ENCODE assay signal across 10 cellular contexts in the genomic region with DNA sequence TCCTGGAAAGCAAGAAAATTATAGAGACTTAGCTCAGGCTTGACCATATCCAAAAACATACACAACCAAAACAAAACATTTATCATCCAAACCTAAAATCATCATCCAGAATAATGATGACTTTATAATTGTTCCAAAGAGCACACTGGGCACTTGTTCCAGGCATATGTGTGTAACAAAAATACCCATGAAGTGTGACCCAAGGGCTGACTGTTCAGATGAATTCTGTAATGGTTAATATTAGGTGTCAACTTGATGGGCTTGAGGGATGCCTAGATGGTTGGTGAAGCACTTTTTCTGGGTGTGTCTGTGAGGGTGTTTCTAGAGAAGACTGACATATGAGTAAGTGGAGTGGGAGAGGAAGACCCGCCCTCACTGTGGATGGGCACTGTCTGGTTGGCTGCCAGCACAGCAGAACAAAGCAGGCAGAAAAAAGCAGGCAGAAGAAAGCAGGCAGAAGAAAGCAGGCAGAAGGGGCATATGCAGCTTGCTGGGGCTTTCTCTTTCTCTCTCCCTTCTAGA. TPM values are rescaled to one million over a fixed set of nuclear protein-coding genes. Genes with fewer than 3 reads are reported as not detected.
DNase-seq lines count a peak whose midpoint lies in the region; ATAC-seq and TF ChIP-seq lines count a peak whose summit lies in the region.
"Had no signal": no experiment of that assay in that cellular context is flagged by ENCODE, and none has a peak within 500 bp of the region (broad histone marks: within the 10 kb centered on the region; RNA-seq: fewer than 3 reads in every experiment).

No MANE protein-coding gene starts in this region.

- intact Hi-C loops in activated CD4-positive, alpha-beta T cell treated with anti-CD3 and anti-CD28 coated beads, Interleukin-2, amount 10 ng/mL, durations not matched to agents 24 days and 14 days (cut with micrococcal nuclease): no loop called here

- no peak for ATAC-seq in GM18909 (IDR thresholded peaks at IDR 0.05; ENCODE audit: poor library complexity, unreplicated experiment)

- peaks cover 7% of the 10 kb centered on the region for H3K9me3 Mint-ChIP-seq in activated CD4-positive, alpha-beta T cell treated with anti-CD3 and anti-CD28 coated beads, Interleukin-2, amount 10 ng/mL, durations not matched to agents 24 days and 14 days

- H3K36me3 Mint-ChIP-seq in activated CD4-positive, alpha-beta T cell treated with anti-CD3 and anti-CD28 coated beads, Interleukin-2, amount 10 ng/mL, durations not matched to agents 24 days and 14 days (ENCODE audit: low read depth): no peaks in the 10 kb centered on the region

- peaks cover 9% of the 10 kb centered on the region for H3K4me1 Mint-ChIP-seq in activated CD4-positive, alpha-beta T cell treated with anti-CD3 and anti-CD28 coated beads, Interleukin-2, amount 10 ng/mL, durations not matched to agents 24 days and 14 days

- no peak overlapping the region for H3K27ac Mint-ChIP-seq in activated CD4-positive, alpha-beta T cell treated with anti-CD3 and anti-CD28 coated beads, Interleukin-2, amount 10 ng/mL, durations not matched to agents 24 days and 14 days

- DNase-seq in activated CD4-positive, alpha-beta T cell treated with anti-CD3 and anti-CD28 coated beads, Interleukin-2, amount 50 U/mL, for 4 hours: peak; percentile 7 to 8
- DNase-seq in activated CD4-positive, alpha-beta T cell treated with anti-CD3 and anti-CD28 coated beads, Interleukin-2, amount 10 ng/mL, durations not matched to agents 24 days and 14 days: no peak
- DNase-seq in NCI-H345 (lab: John Stamatoyannopoulos, UW) (peak; percentile 73), erythroblast (lab: John Stamatoyannopoulos, UW) (peak; percentile 45), T-helper 9 cell (no peak)
- peak; percentile 40 for DNase-seq in stimulated activated CD8-positive, alpha-beta memory T cell treated with anti-CD3 and anti-CD28 coated beads, Interleukin-4, amount 100 ng/mL, for 48 hours
- DNase-seq in activated CD4-positive, CD25-positive, alpha-beta regulatory T cell (lab: John Stamatoyannopoulos, UW): no peak
- DNase-seq: pancreas had no signal

- TF ChIP-seq POLR2A in erythroblast (IDR thresholded peaks at IDR 0.05; ENCODE audit: low read length): no peak

- H3K27me3 Mint-ChIP-seq in activated CD4-positive, alpha-beta T cell treated with anti-CD3 and anti-CD28 coated beads, Interleukin-2, amount 10 ng/mL, durations not matched to agents 24 days and 14 days: peaks cover 5% of the 10 kb centered on the region

- H3K4me3 Mint-ChIP-seq in activated CD4-positive, alpha-beta T cell treated with anti-CD3 and anti-CD28 coated beads, Interleukin-2, amount 10 ng/mL, durations not matched to agents 24 days and 14 days: no peak overlapping the region

RNA-seq across cellular contexts. Expression of gene CD2, which starts 43.1 kb away (rescaled TPM):
- 500 and 501 TPM in 2 replicates for total RNA-seq in activated CD4-positive, alpha-beta T cell treated with anti-CD3 and anti-CD28 coated beads, Interleukin-2, amount 10 ng/mL, durations not matched to agents 24 days and 14 days
- total RNA-seq: fibroblast of villous mesenchyme had no signal

RNA-seq across cellular contexts. Expression of gene IGSF3, which starts 43.6 kb away (rescaled TPM):
- 2.1 and 2.2 TPM in 2 replicates for total RNA-seq in activated CD4-positive, alpha-beta T cell treated with anti-CD3 and anti-CD28 coated beads, Interleukin-2, amount 10 ng/mL, durations not matched to agents 24 days and 14 days

Comparison
In these comparisons a context has a peak if more than half of its experiments do, and no peak if none do; other contexts are left out.
1. DNase-seq: peak in activated CD4-positive, alpha-beta T cell treated with anti-CD3 and anti-CD28 coated beads, Interleukin-2, amount 50 U/mL, for 4 hours (2 of 2), NCI-H345 (single experiment), erythroblast (2 of 2) and stimulated activated CD8-positive, alpha-beta memory T cell treated with anti-CD3 and anti-CD28 coated beads, Interleukin-4, amount 100 ng/mL, for 48 hours (single experiment); none in activated CD4-positive, alpha-beta T cell treated with anti-CD3 and anti-CD28 coated beads, Interleukin-2, amount 10 ng/mL, durations not matched to agents 24 days and 14 days (single experiment), activated CD4-positive, CD25-positive, alpha-beta regulatory T cell (0 of 4) and T-helper 9 cell (single experiment).